8 cellular contexts compared by ENCODE assay signal in genomic region chr20:1437222-1437904, GRCh38. TPM values are rescaled to one million over a fixed set of nuclear protein-coding genes. Genes with fewer than 3 reads are reported as not detected.
DNase-seq lines count a peak whose midpoint lies in the region; ATAC-seq and TF ChIP-seq lines count a peak whose summit lies in the region.

No MANE protein-coding gene starts in this region.

- H3K36me3 Mint-ChIP-seq in CD4-positive, alpha-beta memory T cell = peaks cover 3 to 22% of the 10 kb centered on the region in 2 donors

- peak; percentile 84 to 91 (median 88) for ATAC-seq in right lobe of liver
- no peak for ATAC-seq in HG03442 (IDR thresholded peaks at IDR 0.05; ENCODE audit: unreplicated experiment)

- peak overlapping the region in 2 of 8 donors; percentile 27 to 53 for H3K4me3 Mint-ChIP-seq in CD4-positive, alpha-beta memory T cell

- 31% methylated on average over 3 of the region's 7 CpGs for WGBS in right lobe of liver (ENCODE audit: insufficient coverage, low coverage, low lambda C conversion rate, missing lambda C conversion rate)

- peaks cover 0 to 4% of the 10 kb centered on the region in 2 donors for H3K27me3 Mint-ChIP-seq in CD4-positive, alpha-beta memory T cell

- no peaks in the 10 kb centered on the region for H3K9me3 Mint-ChIP-seq in CD4-positive, alpha-beta memory T cell

- peaks cover 20% of the 10 kb centered on the region for H3K4me1 ChIP-seq in CD4-positive, alpha-beta memory T cell (ENCODE audit: insufficient read depth, low read length)
- no peaks in the 10 kb centered on the region for H3K4me1 ChIP-seq in right lobe of liver

- CTCF ChIA-PET in CD4-positive, alpha-beta memory T cell (lab: Charles Lee; ENCODE audit: partially characterized antibody) = interaction anchor here (0.7 to 5.9 kb wide), 30 partner anchors 10 to 232 kb away, joined by 3 to 73 read pairs (median 4); partner anchors contain the start of genes FKBP1A and NSFL1C

- no peaks in the 10 kb centered on the region for H3K9me3 ChIP-seq in CD4-positive, alpha-beta memory T cell (ENCODE audit: control insufficient read depth in 1 of 2, low read length in 2 of 2)
- H3K9me3 ChIP-seq in right lobe of liver = no peaks in the 10 kb centered on the region

- peaks cover 7% of the 10 kb centered on the region for H3K36me3 ChIP-seq in CD4-positive, alpha-beta memory T cell (ENCODE audit: insufficient read depth, low read length)
- H3K36me3 ChIP-seq in right lobe of liver = peaks cover 0 to 9% (median 6%) of the 10 kb centered on the region in 4 donors

- H3K4me3 ChIP-seq in CD4-positive, alpha-beta memory T cell (ENCODE audit: low read length in 2 of 2) = no peak overlapping the region
- H3K4me3 ChIP-seq in HFF-Myc (replicated peaks; ENCODE audit: low read depth, low read length) (no peak overlapping the region), right lobe of liver (no peak overlapping the region)

- H3K27ac ChIP-seq in CD4-positive, alpha-beta memory T cell (ENCODE audit: low read depth, low read length) = no peak overlapping the region
- H3K27ac ChIP-seq in right lobe of liver = no peak overlapping the region

- peak; percentile 89 for TF ChIP-seq CTCF in HFF-Myc (IDR thresholded peaks at IDR 0.05; ENCODE audit: low read depth, low read length, missing control alignments)
- peak; percentile 87 to 90 (median 88) for TF ChIP-seq CTCF in right lobe of liver (IDR thresholded peaks at IDR 0.05)

- no peak for TF ChIP-seq POLR2A in right lobe of liver (IDR thresholded peaks at IDR 0.05)

- intact Hi-C loops in CD4-positive, alpha-beta memory T cell (cut with micrococcal nuclease) = loop anchor here (1.0 to 5.0 kb wide), 4 partner anchors 44 to 225 kb away; partner anchors contain the start of gene FKBP1A
- intact Hi-C loops in right lobe of liver (cut with DNase I) = loop anchor here in 1 of 2 donors (5.0 kb wide), 1 partner anchor 125 kb away; no protein-coding TSS in a partner anchor

- peak overlapping the region in 3 of 7 donors; percentile 11 to 30 (median 22) for H3K27ac Mint-ChIP-seq in CD4-positive, alpha-beta memory T cell

- POLR2A ChIA-PET in CD4-positive, alpha-beta memory T cell (lab: Charles Lee; ENCODE audit: partially characterized antibody) = interaction anchor here (0.6 kb wide), 1 partner anchor 112 kb away, joined by 3 read pairs; no protein-coding TSS in a partner anchor

- peak; percentile 73 to 77 (median 74) for DNase-seq in CD4-positive, alpha-beta memory T cell
- DNase-seq in HFF-Myc (ENCODE audit: extremely low read depth, low read depth) (peak; percentile 60), NCI-H526 treated with DMSO at 0.1 percent for 48 hours (lab: John Stamatoyannopoulos, UW) (peak; percentile 81), dedifferentiated amniotic fluid mesenchymal stem cell (ENCODE audit: extremely low spot score) (peak; percentile 37), right lobe of liver (peak; percentile 79 to 84 (median 80))
- DNase-seq in activated CD4-positive, alpha-beta T cell treated with anti-CD3 and anti-CD28 coated beads, Interleukin-2, amount 50 U/mL, for 1 hour = peak; percentile 82
- DNase-seq in stimulated activated CD4-positive, alpha-beta T cell treated with anti-CD3 and anti-CD28 coated beads, TNF-alpha, amount 100 ng/mL, for 4 hours (ENCODE audit: low read depth in 3 of 3) = peak; percentile 53 to 68 (median 57)

- peaks cover 23 to 59% (median 40%) of the 10 kb centered on the region in 4 donors for H3K4me1 Mint-ChIP-seq in CD4-positive, alpha-beta memory T cell

- H3K27me3 ChIP-seq in CD4-positive, alpha-beta memory T cell (ENCODE audit: insufficient read depth, low read length) = no peaks in the 10 kb centered on the region
- no peaks in the 10 kb centered on the region for H3K27me3 ChIP-seq in right lobe of liver

RNA-seq across cellular contexts. Expression of gene NSFL1C, which starts 29.3 kb away (rescaled TPM):
- total RNA-seq in CD4-positive, alpha-beta memory T cell = 10 to 100 TPM; 57.5 to 65.8 TPM
- polyA plus RNA-seq in CD4-positive, alpha-beta memory T cell = 100 to 1,000 TPM in 1 of 2 donors, 10 to 100 TPM in 1; 77.3 to 105 TPM
- total RNA-seq in right lobe of liver = 10 to 100 TPM; 40.8 to 53.5 (median 43.4) TPM

RNA-seq across cellular contexts. Expression of gene FKBP1A, which starts 44.5 kb away (rescaled TPM):
- 10 to 100 TPM; 77.8 to 86.4 TPM for total RNA-seq in CD4-positive, alpha-beta memory T cell
- 10 to 100 TPM; 47.0 to 62.2 TPM for polyA plus RNA-seq in CD4-positive, alpha-beta memory T cell
- total RNA-seq in right lobe of liver = 10 to 100 TPM; 56.9 to 86.9 (median 63.4) TPM

RNA-seq across cellular contexts. Expression of gene SIRPB2, which starts 53.9 kb away (rescaled TPM):
- total RNA-seq in CD4-positive, alpha-beta memory T cell = not detected
- polyA plus RNA-seq in CD4-positive, alpha-beta memory T cell = not detected
- 1 to 10 TPM in 5 of 6 experiments, under 1 TPM in 1; 0.55 to 5.6 (median 2.4) TPM for total RNA-seq in right lobe of liver
